In genomic region chr4:6909113-6909969, GRCh38 we compare ENCODE assay signal across 1 cellular context.
TF ChIP-seq lines count a peak whose summit lies in the region.

Gene TBC1D14 (plus strand): TSS chr4:6909826. CDS start chr4:6923390, 13,564 bp downstream.

TF ChIP-seq in HepG2, 621 proteins besides CTCF, POLR2A, EP300 and RAD21 (continued from another document and continues in another):
- 0 out of 2 replicates have a peak, but pooled peaks have one; percentile 15 for TF ChIP-seq PPARG (CRISPR knock-in tag; conservative IDR thresholded peaks at IDR 0.05)
- TF ChIP-seq ZZZ3 (CRISPR knock-in tag; IDR thresholded peaks at IDR 0.05; ENCODE audit: borderline replicate concordance): no peak
- no peak for TF ChIP-seq ARNT2 (CRISPR knock-in tag; IDR thresholded peaks at IDR 0.05; ENCODE audit: low read depth)
- no peak for TF ChIP-seq PREB (CRISPR knock-in tag; IDR thresholded peaks at IDR 0.05)
- no peak for TF ChIP-seq ZNF3 (CRISPR knock-in tag; IDR thresholded peaks at IDR 0.05)
- TF ChIP-seq GMEB1 (CRISPR knock-in tag; IDR thresholded peaks at IDR 0.05; ENCODE audit: borderline replicate concordance): peak; percentile 79
- 0 out of 2 replicates have a peak, but pooled peaks have one; percentile 35 for TF ChIP-seq CBFB (CRISPR knock-in tag; IDR thresholded peaks at IDR 0.05)
- TF ChIP-seq HMGA1 (CRISPR knock-in tag; conservative IDR thresholded peaks at IDR 0.05): no peak
- TF ChIP-seq SPEN (CRISPR knock-in tag; IDR thresholded peaks at IDR 0.05; ENCODE audit: low read depth): peak; percentile 61; the same call in 1 of the 2 replicates
- 0 out of 2 replicates have a peak, but pooled peaks have one; percentile 19 for TF ChIP-seq HDAC2 (CRISPR knock-in tag; IDR thresholded peaks at IDR 0.05)
- TF ChIP-seq TARDBP (CRISPR knock-in tag; IDR thresholded peaks at IDR 0.05): peak; percentile 79
- TF ChIP-seq TBL1XR1 (IDR thresholded peaks at IDR 0.05; ENCODE audit: borderline replicate concordance, low read length, partially characterized antibody): no peak
- TF ChIP-seq TFDP1 (CRISPR knock-in tag; IDR thresholded peaks at IDR 0.05; ENCODE audit: borderline replicate concordance): peak; percentile 8; the same call in 1 of the 2 replicates
- TF ChIP-seq ZNF770 (CRISPR knock-in tag; IDR thresholded peaks at IDR 0.05): peak; percentile 70
- TF ChIP-seq NCOA2 (CRISPR knock-in tag; IDR thresholded peaks at IDR 0.05): no peak
- TF ChIP-seq POGK (CRISPR knock-in tag; conservative IDR thresholded peaks at IDR 0.05): peak; percentile 17; the same call in 1 of the 2 replicates
- TF ChIP-seq HDAC1 (CRISPR knock-in tag; IDR thresholded peaks at IDR 0.05): peak; percentile 81
- TF ChIP-seq WIZ (CRISPR knock-in tag; IDR thresholded peaks at IDR 0.05): 0 out of 2 replicates have a peak, but pooled peaks have one; percentile 52
- TF ChIP-seq NCOA1 (CRISPR knock-in tag; IDR thresholded peaks at IDR 0.05): peak; percentile 57; the same call in 1 of the 2 replicates
- TF ChIP-seq BORCS8-MEF2B (CRISPR knock-in tag; IDR thresholded peaks at IDR 0.05): peak; percentile 56; the same call in 1 of the 2 replicates
- peak; percentile 73; the same call in 1 of the 2 replicates for TF ChIP-seq KMT2A (CRISPR knock-in tag; IDR thresholded peaks at IDR 0.05)
- no peak for TF ChIP-seq HMGXB3 (CRISPR knock-in tag; IDR thresholded peaks at IDR 0.05; ENCODE audit: borderline replicate concordance)
- TF ChIP-seq ZNF670 (CRISPR knock-in tag; IDR thresholded peaks at IDR 0.05; ENCODE audit: borderline replicate concordance): 0 out of 2 replicates have a peak, but pooled peaks have one; percentile 36
- peak; percentile 76 for TF ChIP-seq PATZ1 (CRISPR knock-in tag; IDR thresholded peaks at IDR 0.05)
- TF ChIP-seq SOX13 (IDR thresholded peaks at IDR 0.05): no peak
- TF ChIP-seq SOX13 (CRISPR knock-in tag; conservative IDR thresholded peaks at IDR 0.05 in 1 of 2, IDR thresholded peaks at IDR 0.05 in 1 of 2): peak in 1 of 2 experiments; percentile 31; a peak in 1 of 4 replicates
- TF ChIP-seq ZNF510 (CRISPR knock-in tag; IDR thresholded peaks at IDR 0.05; ENCODE audit: low read depth): 0 out of 2 replicates have a peak, but pooled peaks have one; percentile 50
- TF ChIP-seq ZBTB37 (CRISPR knock-in tag; IDR thresholded peaks at IDR 0.05): no peak
- TF ChIP-seq ZNF124 (CRISPR knock-in tag; IDR thresholded peaks at IDR 0.05): peak; percentile 57
- peak; percentile 42; the same call in 1 of the 2 replicates for TF ChIP-seq RFXAP (CRISPR knock-in tag; IDR thresholded peaks at IDR 0.05; ENCODE audit: borderline replicate concordance)
- TF ChIP-seq TRAFD1 (CRISPR knock-in tag; IDR thresholded peaks at IDR 0.05; ENCODE audit: borderline replicate concordance): no peak
- no peak for TF ChIP-seq ZNF432 (CRISPR knock-in tag; IDR thresholded peaks at IDR 0.05; ENCODE audit: borderline replicate concordance)
- TF ChIP-seq SNAI1 (CRISPR knock-in tag; IDR thresholded peaks at IDR 0.05; ENCODE audit: borderline replicate concordance): no peak
- no peak for TF ChIP-seq GABPA (IDR thresholded peaks at IDR 0.05; ENCODE audit: low read depth, low read length)
- peak; percentile 46; the same call in 1 of the 2 replicates for TF ChIP-seq GABPA (CRISPR knock-in tag; IDR thresholded peaks at IDR 0.05; ENCODE audit: low read depth)
- TF ChIP-seq ZNF331 (CRISPR knock-in tag; IDR thresholded peaks at IDR 0.05): 0 out of 2 replicates have a peak, but pooled peaks have one; percentile 16
- peak; percentile 57; the same call in 1 of the 2 replicates for TF ChIP-seq ZMYM4 (CRISPR knock-in tag; IDR thresholded peaks at IDR 0.05)
- 0 out of 2 replicates have a peak, but pooled peaks have one; percentile 53 for TF ChIP-seq EEA1 (CRISPR knock-in tag; IDR thresholded peaks at IDR 0.05; ENCODE audit: borderline replicate concordance)
- no peak for TF ChIP-seq NR0B2 (CRISPR knock-in tag; IDR thresholded peaks at IDR 0.05)
- 0 out of 2 replicates have a peak, but pooled peaks have one; percentile 26 for TF ChIP-seq ZNF605 (CRISPR knock-in tag; IDR thresholded peaks at IDR 0.05)
- no peak for TF ChIP-seq KAT2B (IDR thresholded peaks at IDR 0.05; ENCODE audit: borderline replicate concordance, low read depth, low read length)
